ENCODE assay signal across 26 cellular contexts in the genomic region with DNA sequence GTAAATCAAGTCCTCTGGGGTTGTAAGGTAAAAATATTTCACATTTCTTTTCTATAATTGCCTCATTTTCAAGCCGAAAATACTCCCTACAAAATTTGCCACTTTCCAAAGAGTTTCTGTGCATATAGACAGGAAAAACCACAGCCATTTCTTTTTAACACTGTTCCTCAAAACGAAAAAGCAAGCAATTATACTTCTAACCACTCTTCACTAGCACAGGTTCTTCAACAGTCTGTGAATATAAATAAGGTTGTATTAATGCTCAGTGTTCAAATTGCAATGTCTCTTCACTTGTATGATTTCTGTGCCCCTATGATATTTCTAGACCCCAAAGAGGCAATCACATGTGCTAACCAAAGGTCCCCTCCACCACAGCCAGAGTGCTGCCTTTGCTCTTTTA.
A peak's percentile ranks its signal among the peaks of the same experiment; 100 is the strongest.
DNase-seq lines count a peak whose midpoint lies in the region; ATAC-seq and TF ChIP-seq lines count a peak whose summit lies in the region.
"Had no signal": no experiment of that assay in that cellular context is flagged by ENCODE, and none has a peak within 500 bp of the region (broad histone marks: within the 10 kb centered on the region; RNA-seq: fewer than 3 reads in every experiment).

No MANE protein-coding gene starts in this region.

- H3K36me3 ChIP-seq in mucosa of descending colon (ENCODE audit: low read depth) = no peaks in the 10 kb centered on the region
- H3K36me3 ChIP-seq: BLaER1 treated with 17β-estradiol and CSF1 and Interleukin-3, amounts not matched to agents 10 nM and 100 nM; brain microvascular endothelial cell; neutrophil; Peyer's patch; right lobe of liver; transverse colon had no signal

- H3K27ac Mint-ChIP-seq in central memory CD8-positive, alpha-beta T cell (ENCODE audit: low read depth) = peak overlapping the region; percentile 6
- no peak overlapping the region for H3K27ac Mint-ChIP-seq in T-helper 2 cell treated with Interferon-gamma antibody and Interleukin-4, amounts not matched to agents 5 μg/mL and 100 μg/mL, for 36 hours
- H3K27ac Mint-ChIP-seq: activated CD8-positive, alpha-beta T cell treated with anti-CD3 and anti-CD28 coated beads, Interleukin-2, amount 10 ng/mL, durations not matched to agents 7 days and 5 days; progenitor cell of endocrine pancreas had no signal

- H3K36me3 Mint-ChIP-seq in central memory CD8-positive, alpha-beta T cell (ENCODE audit: insufficient read depth) = no peaks in the 10 kb centered on the region
- H3K36me3 Mint-ChIP-seq in T-helper 2 cell treated with Interferon-gamma antibody and Interleukin-4, amounts not matched to agents 5 μg/mL and 100 μg/mL, for 36 hours (ENCODE audit: low read depth) = no peaks in the 10 kb centered on the region

- intact Hi-C loops in mucosa of descending colon (cut with DNase I, micrococcal nuclease) = no loop called here

- H3K4me1 Mint-ChIP-seq in central memory CD8-positive, alpha-beta T cell = peaks cover 6% of the 10 kb centered on the region
- peaks cover 17% of the 10 kb centered on the region for H3K4me1 Mint-ChIP-seq in T-helper 2 cell treated with Interferon-gamma antibody and Interleukin-4, amounts not matched to agents 5 μg/mL and 100 μg/mL, for 36 hours (ENCODE audit: low read depth)

- DNase-seq in AML-193 (lab: John Stamatoyannopoulos, UW) (peak; percentile 18 to 34), MV-4-11 (lab: John Stamatoyannopoulos, UW) (peak; percentile 50), mucosa of descending colon (no peak)
- DNase-seq in central memory CD8-positive, alpha-beta T cell (ENCODE audit: low spot score in 2 of 2) = no peak
- DNase-seq in T-helper 2 cell treated with Interferon-gamma antibody and Interleukin-4, amounts not matched to agents 5 μg/mL and 100 μg/mL, for 36 hours (ENCODE audit: low spot score) = no peak
- DNase-seq: activated CD4-positive, CD25-positive, alpha-beta regulatory T cell treated with anti-CD3 and anti-CD28 coated beads, Interleukin-2, amount 50 U/mL, for 72 hours; activated CD8-positive, alpha-beta T cell treated with anti-CD3 and anti-CD28 coated beads, Interleukin-2, amount 10 ng/mL, durations not matched to agents 7 days and 5 days; brain microvascular endothelial cell; Caco-2; DMS79; GF-D8; GOT3; NCI-H1417 treated with DMSO at 0.1 percent for 48 hours; NCI-H446 treated with DMSO at 0.1 percent for 48 hours; Peyer's patch; right lobe of liver; SIG-M5; stimulated activated CD4-positive, alpha-beta T cell treated with anti-CD3 and anti-CD28 coated beads, Interleukin-2, amount 100 ng/mL, for 48 hours; T-helper 1 cell; transverse colon had no signal

- peak overlapping the region; percentile 61 for H3K4me3 Mint-ChIP-seq in central memory CD8-positive, alpha-beta T cell
- H3K4me3 Mint-ChIP-seq in T-helper 2 cell treated with Interferon-gamma antibody and Interleukin-4, amounts not matched to agents 5 μg/mL and 100 μg/mL, for 36 hours = no peak overlapping the region

- H3K9me3 Mint-ChIP-seq in central memory CD8-positive, alpha-beta T cell = no peaks in the 10 kb centered on the region
- no peaks in the 10 kb centered on the region for H3K9me3 Mint-ChIP-seq in T-helper 2 cell treated with Interferon-gamma antibody and Interleukin-4, amounts not matched to agents 5 μg/mL and 100 μg/mL, for 36 hours

- no peak overlapping the region for H3K4me3 ChIP-seq in mucosa of descending colon
- H3K4me3 ChIP-seq: BLaER1 treated with 17β-estradiol and CSF1 and Interleukin-3, amounts not matched to agents 10 nM and 100 nM; Peyer's patch; right lobe of liver; transverse colon had no signal

- TF ChIP-seq CTCF in mucosa of descending colon (IDR thresholded peaks at IDR 0.05) = no peak

- no peaks in the 10 kb centered on the region for H3K9me3 ChIP-seq in mucosa of descending colon
- H3K9me3 ChIP-seq: BLaER1 treated with 17β-estradiol and CSF1 and Interleukin-3, amounts not matched to agents 10 nM and 100 nM; Caco-2; neutrophil; Peyer's patch; right lobe of liver; transverse colon had no signal

- no peaks in the 10 kb centered on the region for H3K27me3 Mint-ChIP-seq in central memory CD8-positive, alpha-beta T cell
- H3K27me3 Mint-ChIP-seq in T-helper 2 cell treated with Interferon-gamma antibody and Interleukin-4, amounts not matched to agents 5 μg/mL and 100 μg/mL, for 36 hours (ENCODE audit: low read depth) = peaks cover 2% of the 10 kb centered on the region
- H3K27me3 Mint-ChIP-seq: progenitor cell of endocrine pancreas had no signal

- H3K4me1 ChIP-seq in mucosa of descending colon (ENCODE audit: low read depth) = no peaks in the 10 kb centered on the region
- H3K4me1 ChIP-seq: BLaER1 treated with 17β-estradiol and CSF1 and Interleukin-3, amounts not matched to agents 10 nM and 100 nM; Caco-2; Peyer's patch; right lobe of liver; transverse colon had no signal

- ATAC-seq in GM19324 (IDR thresholded peaks at IDR 0.05; ENCODE audit: low FRiP score, unreplicated experiment) (peak; percentile 43), GM18498 (IDR thresholded peaks at IDR 0.05; ENCODE audit: unreplicated experiment) (no peak), mucosa of descending colon (no peak)
- no peak for ATAC-seq in central memory CD8-positive, alpha-beta T cell (replicated peaks; ENCODE audit: extremely low read depth, poor library complexity, severe bottlenecking)
- ATAC-seq: activated CD8-positive, alpha-beta T cell treated with anti-CD3 and anti-CD28 coated beads, Interleukin-2, amount 10 ng/mL, durations not matched to agents 7 days and 5 days; left lobe of liver; right lobe of liver had no signal

Comparison
In these comparisons a context has a peak if more than half of its experiments do, and no peak if none do; other contexts are left out.
1. DNase-seq: peak in AML-193 (2 of 2) and MV-4-11 (single experiment); none in central memory CD8-positive, alpha-beta T cell (0 of 2), mucosa of descending colon (0 of 3) and T-helper 2 cell treated with Interferon-gamma antibody and Interleukin-4, amounts not matched to agents 5 μg/mL and 100 μg/mL, for 36 hours (single experiment).